In genomic region chr6:154579046-154579823, GRCh38 we compare ENCODE assay signal across 13 cellular contexts.
"Had no signal": no experiment of that assay in that cellular context is flagged by ENCODE, and none has a peak within 500 bp of the region (broad histone marks: within the 10 kb centered on the region; RNA-seq: fewer than 3 reads in every experiment).

No MANE protein-coding gene starts in this region.

- H3K4me1 Mint-ChIP-seq: activated naive CD8-positive, alpha-beta T cell treated with anti-CD3 and anti-CD28 coated beads for 36 hours; T-cell had no signal

- DNase-seq: activated CD4-positive, alpha-beta memory T cell treated with anti-CD3 and anti-CD28 coated beads for 36 hours; activated gamma-delta T cell treated with Interleukin-2 at 50 U/mL for 16 hours; activated naive CD8-positive, alpha-beta T cell treated with anti-CD3 and anti-CD28 coated beads for 36 hours; activated T-cell treated with anti-CD3 and anti-CD28 coated beads, Interleukin-2, amount 50 U/mL, for 4 hours; anterior cingulate cortex; occipital lobe; psoas muscle; stimulated activated CD4-positive, alpha-beta T cell treated with anti-CD3 and anti-CD28 coated beads, Interleukin-4, amount 100 ng/mL, for 4 hours; stomach; T-cell had no signal

- H3K27me3 Mint-ChIP-seq: activated CD4-positive, alpha-beta memory T cell treated with anti-CD3 and anti-CD28 coated beads for 36 hours; activated naive CD8-positive, alpha-beta T cell treated with anti-CD3 and anti-CD28 coated beads for 36 hours had no signal

- H3K27ac Mint-ChIP-seq: activated CD4-positive, alpha-beta memory T cell treated with anti-CD3 and anti-CD28 coated beads for 36 hours; activated naive CD8-positive, alpha-beta T cell treated with anti-CD3 and anti-CD28 coated beads for 36 hours; natural killer cell treated with Interleukin-12 subunit alpha and Interleukin-12 subunit beta and Interleukin-15 and Interleukin-18, amount 100 ng/mL, for 72 hours; T-cell had no signal

- H3K9me3 ChIP-seq: psoas muscle had no signal

- H3K27me3 ChIP-seq: cardiac muscle cell, stomach had no signal

- H3K36me3 Mint-ChIP-seq: activated CD4-positive, alpha-beta memory T cell treated with anti-CD3 and anti-CD28 coated beads for 36 hours; activated naive CD8-positive, alpha-beta T cell treated with anti-CD3 and anti-CD28 coated beads for 36 hours; natural killer cell treated with Interleukin-12 subunit alpha and Interleukin-12 subunit beta and Interleukin-15 and Interleukin-18, amount 100 ng/mL, for 72 hours; T-cell had no signal

- H3K27ac ChIP-seq: cardiac muscle cell, psoas muscle, stomach, VCaP had no signal

- H3K4me3 ChIP-seq: cardiac muscle cell, psoas muscle, stomach had no signal

- H3K4me3 Mint-ChIP-seq: activated CD4-positive, alpha-beta memory T cell treated with anti-CD3 and anti-CD28 coated beads for 36 hours; activated naive CD8-positive, alpha-beta T cell treated with anti-CD3 and anti-CD28 coated beads for 36 hours; activated T-cell treated with anti-CD3 and anti-CD28 coated beads, Interleukin-2, amount 50 U/mL, for 4 hours; natural killer cell treated with Interleukin-12 subunit alpha and Interleukin-12 subunit beta and Interleukin-15 and Interleukin-18, amount 100 ng/mL, for 72 hours; T-cell had no signal

- H3K36me3 ChIP-seq: cardiac muscle cell, stomach had no signal

- H3K4me1 ChIP-seq: psoas muscle, stomach had no signal

- ATAC-seq: activated T-cell treated with anti-CD3 and anti-CD28 coated beads, Interleukin-2, amount 50 U/mL, for 4 hours; natural killer cell treated with Interleukin-12 subunit alpha and Interleukin-12 subunit beta and Interleukin-15 and Interleukin-18, amount 100 ng/mL, for 72 hours; psoas muscle; T-cell had no signal
